8 cellular contexts compared by ENCODE assay signal in genomic region chr16:81366316-81366932, GRCh38. TPM values are rescaled to one million over a fixed set of nuclear protein-coding genes. Genes with fewer than 3 reads are reported as not detected.
DNase-seq lines count a peak whose midpoint lies in the region; ATAC-seq and TF ChIP-seq lines count a peak whose summit lies in the region.

No MANE protein-coding gene starts in this region.

- no peak overlapping the region for H2AFZ ChIP-seq in fibroblast of lung (ENCODE audit: low read length)

- H3K36me3 ChIP-seq in SK-N-MC (ENCODE audit: insufficient read depth, low read length) = peaks cover 3% of the 10 kb centered on the region; the same call in 1 of the 2 replicates
- H3K36me3 ChIP-seq in fibroblast of lung (ENCODE audit: control insufficient read depth, insufficient read depth, low read length) = peaks cover 4% of the 10 kb centered on the region
- peaks cover 19% of the 10 kb centered on the region for H3K36me3 ChIP-seq in neutrophil

- TF ChIP-seq CTCF in 22Rv1 (IDR thresholded peaks at IDR 0.05) = peak; percentile 76
- TF ChIP-seq CTCF in LNCaP clone FGC (IDR thresholded peaks at IDR 0.05; ENCODE audit: control insufficient read depth, extremely low read depth, insufficient read depth) = peak; percentile 66
- peak; percentile 48 to 55 for TF ChIP-seq CTCF in fibroblast of lung (conservative IDR thresholded peaks at IDR 0.05 in 1 of 2, IDR thresholded peaks at IDR 0.05 in 1 of 2; ENCODE audit: low read depth in 1 of 2, low read length in 2 of 2)
- peak; percentile 75 for TF ChIP-seq CTCF in neutrophil (IDR thresholded peaks at IDR 0.05)

- H3K4me3 ChIP-seq in LNCaP clone FGC (ENCODE audit: low read depth, low read length) = no peak overlapping the region
- H3K4me3 ChIP-seq in SK-N-MC = no peak overlapping the region
- no peak overlapping the region for H3K4me3 ChIP-seq in fibroblast of lung (replicated peaks in 1 of 4; ENCODE audit: control extremely low read depth in 1 of 4, insufficient read depth in 1 of 4, low read depth in 3 of 4, low read length in 4 of 4)
- H3K4me3 ChIP-seq in neutrophil (ENCODE audit: low read depth in 1 of 2, low read length in 1 of 2) = no peak overlapping the region

- H3K4me1 ChIP-seq in fibroblast of lung (ENCODE audit: control insufficient read depth, extremely low read depth, insufficient read depth, low read length) = no peaks in the 10 kb centered on the region
- no peaks in the 10 kb centered on the region for H3K4me1 ChIP-seq in neutrophil (ENCODE audit: control insufficient read depth in 1 of 2, insufficient read depth in 1 of 2, low read depth in 1 of 2, low read length in 1 of 2)

- H3K27me3 ChIP-seq in fibroblast of lung (ENCODE audit: control insufficient read depth, insufficient read depth, low read length) (no peaks in the 10 kb centered on the region), neutrophil (no peaks in the 10 kb centered on the region)

- no peak overlapping the region for H3K9ac ChIP-seq in SK-N-MC (ENCODE audit: insufficient read length)
- no peak overlapping the region for H3K9ac ChIP-seq in fibroblast of lung (ENCODE audit: insufficient read depth, low read length)

- H3K27ac ChIP-seq in 22Rv1 = no peak overlapping the region
- no peak overlapping the region for H3K27ac ChIP-seq in SK-N-MC
- no peak overlapping the region for H3K27ac ChIP-seq in fibroblast of lung (ENCODE audit: insufficient read depth, low read length)
- H3K27ac ChIP-seq in neutrophil = no peak overlapping the region

- H3K79me2 ChIP-seq in fibroblast of lung (ENCODE audit: control insufficient read depth, insufficient read depth, low read length) = no peaks in the 10 kb centered on the region

- no peak for ATAC-seq in GM18502 (IDR thresholded peaks at IDR 0.05; ENCODE audit: poor library complexity, unreplicated experiment)

- DNase-seq in ELR (ENCODE audit: low read depth) = peak; percentile 75
- peak; percentile 23 for DNase-seq in LNCaP clone FGC (ENCODE audit: low read depth)
- DNase-seq in SK-N-MC (ENCODE audit: low read depth, low spot score) = peak; percentile 28
- DNase-seq in fibroblast of lung (ENCODE audit: low read depth in 2 of 2) = peak; percentile 26 to 64
- DNase-seq in activated naive CD4-positive, alpha-beta T cell treated with anti-CD3 and anti-CD28 coated beads, Interleukin-2, amount 50 U/mL, for 16 hours = no peak

- no peaks in the 10 kb centered on the region for H4K20me1 ChIP-seq in fibroblast of lung (ENCODE audit: control insufficient read depth, extremely low read depth, insufficient read depth, low read length)

- H3K4me2 ChIP-seq in fibroblast of lung (ENCODE audit: extremely low read depth, insufficient read depth, low read length) = no peak overlapping the region

- H3K9me3 ChIP-seq in SK-N-MC (ENCODE audit: low read depth, low read length) = no peaks in the 10 kb centered on the region
- no peaks in the 10 kb centered on the region for H3K9me3 ChIP-seq in fibroblast of lung (ENCODE audit: control insufficient read depth, insufficient read depth, low read depth, low read length)
- no peaks in the 10 kb centered on the region for H3K9me3 ChIP-seq in neutrophil

RNA-seq across cellular contexts. Expression of gene GAN, which starts 51.7 kb away (rescaled TPM):
- total RNA-seq in fibroblast of lung = 5.1 and 5.6 TPM in 2 replicates
- polyA plus RNA-seq in fibroblast of lung = 2.9 and 3.3 TPM in 2 replicates
- 1.2 and 1.3 TPM in 2 replicates for polyA plus RNA-seq in fibroblast of lung (2012)
- 3.7 and 6.9 TPM in 2 replicates for polyA minus RNA-seq in fibroblast of lung (ENCODE audit: low replicate concordance)
